ENCODE assay signal across 8 cellular contexts in genomic region chr4:2793578-2793919, GRCh38.
A peak's percentile ranks its signal among the peaks of the same experiment; 100 is the strongest.
DNase-seq lines count a peak whose midpoint lies in the region; ATAC-seq and TF ChIP-seq lines count a peak whose summit lies in the region.

No MANE protein-coding gene starts in this region.

- no peaks in the 10 kb centered on the region for H3K9me2 ChIP-seq in OCI-LY1 (ENCODE audit: low read depth, low read length)

- no peaks in the 10 kb centered on the region for H3K9me3 ChIP-seq in OCI-LY1 (ENCODE audit: low read length)
- H3K9me3 ChIP-seq in iPS-20b (ENCODE audit: insufficient read depth, low read depth, low read length), result no peaks in the 10 kb centered on the region

- H3F3A ChIP-seq in OCI-LY1 (ENCODE audit: insufficient read depth, low read length), result no peaks in the 10 kb centered on the region

- H3K4me1 ChIP-seq in OCI-LY1 (ENCODE audit: insufficient read depth, low read length, severe bottlenecking) (peaks cover 7% of the 10 kb centered on the region), iPS-20b (ENCODE audit: insufficient read depth, low read length) (no peaks in the 10 kb centered on the region)

- H4K20me1 ChIP-seq in OCI-LY1 (ENCODE audit: insufficient read depth, low read length), result no peaks in the 10 kb centered on the region

- H3K9ac ChIP-seq in OCI-LY1 (ENCODE audit: low read length), result no peak overlapping the region
- H3K9ac ChIP-seq in iPS-20b (ENCODE audit: low read depth, low read length), result no peak overlapping the region

- peak overlapping the region; percentile 44; the same call in 1 of the 2 replicates for H3K4me2 ChIP-seq in OCI-LY1 (ENCODE audit: low read length)

- TF ChIP-seq CTCF in OCI-LY1 (IDR thresholded peaks at IDR 0.05; ENCODE audit: low read length), result no peak

- no peak overlapping the region for H2AFZ ChIP-seq in OCI-LY1 (ENCODE audit: low read length)

- ATAC-seq in HG02884 (IDR thresholded peaks at IDR 0.05; ENCODE audit: unreplicated experiment), result no peak
- ATAC-seq in GM19463 (IDR thresholded peaks at IDR 0.05; ENCODE audit: unreplicated experiment), result no peak

- H3K27me3 ChIP-seq in OCI-LY1 (ENCODE audit: insufficient read depth, low read length) (no peaks in the 10 kb centered on the region), iPS-20b (ENCODE audit: insufficient read depth, low read length) (peaks cover 34% of the 10 kb centered on the region)

- no peak overlapping the region for H3K27ac ChIP-seq in OCI-LY1 (ENCODE audit: low read depth, low read length, poor library complexity, severe bottlenecking)
- peak overlapping the region; percentile 44 for H3K27ac ChIP-seq in angular gyrus (ENCODE audit: low read depth, low read length)
- no peak overlapping the region for H3K27ac ChIP-seq in iPS-20b (ENCODE audit: low read length)

- H3K36me3 ChIP-seq in OCI-LY1 (ENCODE audit: insufficient read depth, low read length) (no peaks in the 10 kb centered on the region), iPS-20b (ENCODE audit: insufficient read depth, low read depth, low read length) (no peaks in the 10 kb centered on the region)

- H3K79me2 ChIP-seq in OCI-LY1 (ENCODE audit: insufficient read depth, low read length), result no peaks in the 10 kb centered on the region

- H3K4me3 ChIP-seq in OCI-LY1 (ENCODE audit: low read depth, low read length, poor library complexity, severe bottlenecking), result no peak overlapping the region
- H3K4me3 ChIP-seq in iPS-20b (ENCODE audit: low read length), result peak overlapping the region; percentile 57; the same call in 1 of the 2 replicates

- DNase-seq in DMS53 treated with DMSO at 0.1 percent for 48 hours (lab: John Stamatoyannopoulos, UW; ENCODE audit: unreplicated experiment) (peak; percentile 7), middle frontal gyrus (ENCODE audit: extremely low spot score, low spot score) (no peak)
- peak; percentile 56 for DNase-seq in stimulated activated CD4-positive, alpha-beta T cell treated with anti-CD3 and anti-CD28 coated beads, Interleukin-2, amount 100 ng/mL, for 4 hours (ENCODE audit: low read depth)
